ENCODE assay signal across 23 cellular contexts in genomic region chr11:44368886-44369285, GRCh38. TPM values are rescaled to one million over a fixed set of nuclear protein-coding genes. Genes with fewer than 3 reads are reported as not detected.
A peak's percentile ranks its signal among the peaks of the same experiment; 100 is the strongest.
DNase-seq lines count a peak whose midpoint lies in the region; ATAC-seq, FAIRE-seq and TF ChIP-seq lines count a peak whose summit lies in the region.
"Had no signal": no experiment of that assay in that cellular context is flagged by ENCODE, and none has a peak within 500 bp of the region (broad histone marks: within the 10 kb centered on the region; RNA-seq: fewer than 3 reads in every experiment).

No MANE protein-coding gene starts in this region.

- H2BK15ac ChIP-seq in H1 (ENCODE audit: low read length) = no peak overlapping the region

- ATAC-seq in Right ventricle myocardium inferior (no peak), HG02610 (IDR thresholded peaks at IDR 0.05; ENCODE audit: unreplicated experiment) (no peak)

- H3K4me2 ChIP-seq in H1 (ENCODE audit: insufficient read depth in 1 of 2, low read depth in 2 of 2, low read length in 2 of 2) (no peak overlapping the region), Karpas-422 (ENCODE audit: low read depth, low read length, poor library complexity, severe bottlenecking) (no peak overlapping the region)
- H3K4me2 ChIP-seq: BLaER1 treated with 17β-estradiol and CSF1 and Interleukin-3, amounts not matched to agents 10 nM and 100 nM had no signal

- no peaks in the 10 kb centered on the region for H3K9me2 ChIP-seq in Karpas-422 (replicated peaks; ENCODE audit: insufficient read depth, low read length)

- H3K4ac ChIP-seq in H1 (replicated peaks; ENCODE audit: insufficient read length, low read depth, low read length) = peak overlapping the region; percentile 37

- no peak overlapping the region for H2AK5ac ChIP-seq in H1 (ENCODE audit: low read depth, low read length)

- no peak for TF ChIP-seq CTCF in H1 (IDR thresholded peaks at IDR 0.05; ENCODE audit: control extremely low read depth in 1 of 3, insufficient read depth in 1 of 3, low read depth in 1 of 3, low read length in 3 of 3)

- no peaks in the 10 kb centered on the region for H3K79me1 ChIP-seq in H1 (ENCODE audit: low read depth, low read length)

- H3K23ac ChIP-seq in H1 (ENCODE audit: insufficient read length) = no peak overlapping the region

- no peak overlapping the region for H2BK5ac ChIP-seq in H1 (ENCODE audit: low read depth, low read length)

- no peak overlapping the region for H4K91ac ChIP-seq in H1 (replicated peaks; ENCODE audit: insufficient read length, low read length)

- H3K36me3 ChIP-seq in H1 (ENCODE audit: control insufficient read depth in 2 of 4, insufficient read depth in 4 of 4, low read length in 3 of 4) (no peaks in the 10 kb centered on the region), Karpas-422 (ENCODE audit: insufficient read depth, low read length) (no peaks in the 10 kb centered on the region)
- H3K36me3 ChIP-seq: BE2C; BLaER1 treated with 17β-estradiol and CSF1 and Interleukin-3, amounts not matched to agents 10 nM and 100 nM had no signal

- no peak for TF ChIP-seq RAD21 in H1 (IDR thresholded peaks at IDR 0.05 in 1 of 2, conservative IDR thresholded peaks at IDR 0.05 in 1 of 2; ENCODE audit: low read depth in 2 of 2, low read length in 2 of 2)

- H4K8ac ChIP-seq in H1 (ENCODE audit: extremely low read depth, insufficient read depth, low read length) = no peak overlapping the region

- H3K27ac ChIP-seq in H1 (ENCODE audit: low read depth, low read length) (no peak overlapping the region), Karpas-422 (ENCODE audit: low read length) (no peak overlapping the region)
- H3K27ac ChIP-seq: 22Rv1; BLaER1 treated with 17β-estradiol and CSF1 and Interleukin-3, amounts not matched to agents 10 nM and 100 nM had no signal

- H3K14ac ChIP-seq in H1 (ENCODE audit: insufficient read length) = no peak overlapping the region

- TF ChIP-seq EP300 in H1 (IDR thresholded peaks at IDR 0.05; ENCODE audit: borderline replicate concordance in 1 of 2, low read depth in 2 of 2, low read length in 2 of 2) = no peak

- H4K20me1 ChIP-seq in H1 (replicated peaks in 1 of 2; ENCODE audit: control insufficient read depth in 1 of 2, insufficient read depth in 2 of 2, low read length in 2 of 2) = no peaks in the 10 kb centered on the region
- H4K20me1 ChIP-seq in Karpas-422 (ENCODE audit: insufficient read depth, low read depth, low read length) = no peaks in the 10 kb centered on the region
- H4K20me1 ChIP-seq: BLaER1 treated with 17β-estradiol and CSF1 and Interleukin-3, amounts not matched to agents 10 nM and 100 nM had no signal

- H3K4me3 ChIP-seq in H1 (ENCODE audit: extremely low read depth in 1 of 4, insufficient read depth in 2 of 4, low read depth in 3 of 4, low read length in 4 of 4) = no peak overlapping the region
- H3K4me3 ChIP-seq in Karpas-422 (ENCODE audit: low read length) = no peak overlapping the region
- H3K4me3 ChIP-seq: BLaER1 treated with 17β-estradiol and CSF1 and Interleukin-3, amounts not matched to agents 10 nM and 100 nM had no signal

- no peak overlapping the region for H2BK12ac ChIP-seq in H1 (ENCODE audit: low read depth, low read length)

- H2BK120ac ChIP-seq in H1 (replicated peaks; ENCODE audit: low read depth, low read length) = no peak overlapping the region

- DNase-seq in cardiac septum (ENCODE audit: low spot score) (peak; percentile 38), Right ventricle myocardium inferior (ENCODE audit: missing footprints) (no peak), H1 (ENCODE audit: low read depth in 1 of 2, low spot score in 2 of 2) (no peak), posterior vena cava (ENCODE audit: low spot score) (peak; percentile 42), NCI-H2107 treated with DMSO at 0.1 percent for 48 hours (lab: John Stamatoyannopoulos, UW; ENCODE audit: unreplicated experiment) (no peak), Karpas-422 (no peak)
- no peak for DNase-seq in central memory CD4-positive, alpha-beta T cell
- DNase-seq: BE2C; Calu3; CD4-positive, alpha-beta memory T cell; COR-L47; DMS53; DMS79 treated with DMSO at 0.1 percent for 48 hours; GF-D8; GOT3; H7; HCEC 1CT had no signal

- H2AFZ ChIP-seq in H1 (ENCODE audit: low read length) = no peak overlapping the region
- H2AFZ ChIP-seq in Karpas-422 (ENCODE audit: low read length) = no peak overlapping the region

- intact Hi-C loops in cardiac septum (cut with DNase I) = no loop called here
- intact Hi-C loops in Right ventricle myocardium inferior (cut with DNase I) = no loop called here
- intact Hi-C loops in posterior vena cava (cut with DNase I) = no loop called here

- no peaks in the 10 kb centered on the region for H3K79me2 ChIP-seq in H1 (ENCODE audit: control insufficient read depth in 1 of 2, insufficient read depth in 2 of 2, low read length in 2 of 2)
- H3K79me2 ChIP-seq in Karpas-422 (ENCODE audit: low read length) = no peaks in the 10 kb centered on the region

- H3K23me2 ChIP-seq in H1 (ENCODE audit: low read depth, low read length) = no peaks in the 10 kb centered on the region

- POLR2A ChIA-PET in H1 (lab: Charles Lee; ENCODE audit: partially characterized antibody) = no interaction called here

- FAIRE-seq in H1 (lab: Jason Lieb, UNC) = no peak
- FAIRE-seq: GM12891, GM18507 had no signal

- CTCF ChIA-PET in H1 (lab: Charles Lee; ENCODE audit: partially characterized antibody) = no interaction called here

- H3K9me3 ChIP-seq in H1 (ENCODE audit: insufficient read depth in 2 of 2, low read depth in 1 of 2, low read length in 1 of 2) = no peaks in the 10 kb centered on the region
- H3K9me3 ChIP-seq in Karpas-422 (ENCODE audit: low read length) = no peaks in the 10 kb centered on the region
- H3K9me3 ChIP-seq: BE2C had no signal

- no peak overlapping the region for H2BK20ac ChIP-seq in H1 (ENCODE audit: low read length)

- H3K27me3 ChIP-seq in H1 (replicated peaks in 1 of 4; ENCODE audit: control insufficient read depth in 3 of 4, extremely low read depth in 1 of 4, insufficient read depth in 3 of 4, low read length in 3 of 4) (no peaks in the 10 kb centered on the region; a peak in 2 of 7 replicates), Karpas-422 (ENCODE audit: low read length) (no peaks in the 10 kb centered on the region)
- H3K27me3 ChIP-seq: BE2C; BLaER1 treated with 17β-estradiol and CSF1 and Interleukin-3, amounts not matched to agents 10 nM and 100 nM had no signal

- H3K18ac ChIP-seq in H1 (ENCODE audit: extremely low read depth, low read length) = no peak overlapping the region

- no peak for TF ChIP-seq POLR2A in H1 (IDR thresholded peaks at IDR 0.05; ENCODE audit: control extremely low read depth in 1 of 2, low read depth in 2 of 2, low read length in 2 of 2)

- H4K5ac ChIP-seq in H1 (ENCODE audit: insufficient read length, low read depth, low read length) = no peak overlapping the region

- H3K4me1 ChIP-seq in H1 (replicated peaks in 1 of 4; ENCODE audit: control insufficient read depth in 3 of 4, insufficient read depth in 4 of 4, low read length in 3 of 4) = peaks cover 0 to 4% (median 3%) of the 10 kb centered on the region in 4 experiments; a peak in 5 of 7 replicates
- no peaks in the 10 kb centered on the region for H3K4me1 ChIP-seq in Karpas-422 (ENCODE audit: low read length)
- H3K4me1 ChIP-seq: BE2C; BLaER1 treated with 17β-estradiol and CSF1 and Interleukin-3, amounts not matched to agents 10 nM and 100 nM had no signal

- WGBS in H1 (ENCODE audit: extremely low coverage in 1 of 2, insufficient coverage in 1 of 2, insufficient read length in 1 of 2, insufficient replicate concordance in 2 of 2, low coverage in 1 of 2, low lambda C conversion rate in 2 of 2, missing lambda C conversion rate in 1 of 2), 2 experiments = 90% methylated on average over 2 of the region's 2 CpGs; no CpG with 5 or more reads in 1 of the 2 experiments

- H3K56ac ChIP-seq in H1 (replicated peaks; ENCODE audit: insufficient read length, low read depth, low read length) = no peak overlapping the region

- H3K9ac ChIP-seq in H1 (replicated peaks in 1 of 4; ENCODE audit: extremely low read depth in 1 of 4, low read depth in 3 of 4, low read length in 3 of 4) (no peak overlapping the region), Karpas-422 (ENCODE audit: low read length) (no peak overlapping the region)
- H3K9ac ChIP-seq: BLaER1 treated with 17β-estradiol and CSF1 and Interleukin-3, amounts not matched to agents 10 nM and 100 nM had no signal

TF ChIP-seq in H1, 55 proteins besides CTCF, POLR2A, EP300 and RAD21:
- TF ChIP-seq PHF8 (conservative IDR thresholded peaks at IDR 0.05; ENCODE audit: low read depth, low read length) (no peak), KDM1A (IDR thresholded peaks at IDR 0.05; ENCODE audit: borderline replicate concordance, low read length) (peak; percentile 77; the same call in 1 of the 2 replicates), ZNF274 (IDR thresholded peaks at IDR 0.05; ENCODE audit: borderline replicate concordance, extremely low read depth, low read length) (no peak), GTF2F1 (IDR thresholded peaks at IDR 0.05; ENCODE audit: borderline replicate concordance, low read depth, low read length) (no peak), TAF1 (IDR thresholded peaks at IDR 0.05; ENCODE audit: low read depth, low read length) (no peak), CHD2 (IDR thresholded peaks at IDR 0.05; ENCODE audit: low read length) (no peak), POLR2AphosphoS5 (IDR thresholded peaks at IDR 0.05; ENCODE audit: low read depth, low read length) (no peak)

RNA-seq across cellular contexts. Expression of gene ALX4, which starts 58.9 kb away (rescaled TPM):
- 0.05 TPM for total RNA-seq in cardiac septum
- 0.05 TPM for total RNA-seq in Right ventricle myocardium inferior
- total RNA-seq in H1 (2021; fragmentation: NEBNext Ultra II Directional; extraction: Animal tissue kit (Norgen Biotek cat#: 25700)) = not detected in 2 replicates
- not detected in 2 replicates for polyA plus RNA-seq in H1 (2011; rRNA removed)
- polyA plus RNA-seq in H1 (2011; cell fraction: cytosol; rRNA removed) = not detected
- polyA plus RNA-seq in H1 (2011; cell fraction: nucleus; rRNA removed) = not detected
- 0.05 to 0.06 TPM in 2 of 4 replicates, not detected in the others for polyA plus RNA-seq in H1 (2012, experiment 1 of 2)
- polyA plus RNA-seq in H1 (2012, experiment 2 of 2) = not detected
- not detected for polyA plus RNA-seq in H1 (2013, experiment 1 of 2)
- polyA plus RNA-seq in H1 (2013, experiment 2 of 2) = not detected
- polyA minus RNA-seq in H1 (2011; rRNA and poly(A)+ RNA removed) = not detected in 2 replicates
- not detected for polyA minus RNA-seq in H1 (2011; cell fraction: cytosol; rRNA and poly(A)+ RNA removed)
- not detected for polyA minus RNA-seq in H1 (2011; cell fraction: nucleus; rRNA and poly(A)+ RNA removed)
- not detected for total RNA-seq in posterior vena cava
- total RNA-seq in Karpas-422 (2014; rRNA removed; shearing (Covaris generic); ENCODE audit: low replicate concordance) = not detected in 2 replicates
- total RNA-seq: Calu3; CD4-positive, alpha-beta memory T cell; H7 had no signal
- polyA plus RNA-seq: AG04450; CD4-positive, alpha-beta memory T cell had no signal

Comparison
In these comparisons a context has a peak if more than half of its experiments do, and no peak if none do; other contexts are left out.
1. DNase-seq: peak in cardiac septum (single experiment) and posterior vena cava (single experiment); none in Right ventricle myocardium inferior (single experiment), H1 (0 of 2), central memory CD4-positive, alpha-beta T cell (single experiment), NCI-H2107 treated with DMSO at 0.1 percent for 48 hours (single experiment) and Karpas-422 (single experiment).